In the genomic region with DNA sequence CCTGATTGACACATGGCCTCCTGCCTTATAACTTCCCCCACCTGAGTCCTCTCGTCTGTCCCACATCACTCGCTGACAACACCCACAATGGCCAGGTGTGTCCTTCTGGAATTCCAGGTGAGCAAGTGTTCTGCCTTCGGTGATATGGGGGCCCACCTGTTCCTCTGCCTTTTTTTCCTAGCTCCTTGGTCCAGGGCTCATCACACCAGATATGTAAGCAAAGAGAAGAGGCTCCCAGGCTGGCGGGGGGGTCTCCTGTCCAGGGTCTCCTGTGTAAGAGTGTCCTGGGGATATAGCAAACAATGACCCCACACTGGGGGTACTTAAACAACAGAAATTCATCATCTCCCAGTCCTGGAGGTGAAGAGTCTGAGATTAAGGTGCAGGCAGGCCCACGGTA, we compare ENCODE assay signal across 26 cellular contexts. TPM values are rescaled to one million over a fixed set of nuclear protein-coding genes. Genes with fewer than 3 reads are reported as not detected.
DNase-seq lines count a peak whose midpoint lies in the region; ATAC-seq and TF ChIP-seq lines count a peak whose summit lies in the region.
"Had no signal": no experiment of that assay in that cellular context is flagged by ENCODE, and none has a peak within 500 bp of the region (broad histone marks: within the 10 kb centered on the region; RNA-seq: fewer than 3 reads in every experiment).

No MANE protein-coding gene starts in this region.

- H3K27me3 Mint-ChIP-seq in natural killer cell (ENCODE audit: low read depth in 2 of 2), result no peaks in the 10 kb centered on the region
- H3K27me3 Mint-ChIP-seq in natural killer cell treated with Interleukin-12 subunit alpha and Interleukin-12 subunit beta and Interleukin-15 and Interleukin-18, amount 100 ng/mL, for 72 hours, result no peaks in the 10 kb centered on the region
- no peaks in the 10 kb centered on the region for H3K27me3 Mint-ChIP-seq in T-cell
- H3K27me3 Mint-ChIP-seq in immature natural killer cell (ENCODE audit: low read depth in 3 of 3), result peaks cover 0 to 12% (median 10%) of the 10 kb centered on the region in 3 donors
- H3K27me3 Mint-ChIP-seq: activated CD8-positive, alpha-beta memory T cell treated with anti-CD3 and anti-CD28 coated beads, Interleukin-2, amount 10 ng/mL, durations not matched to agents 7 days and 5 days; stimulated activated memory B cell treated with anti-CD40 and anti-IgM and Interleukin-4, amounts not matched to agents 10 μg/mL and 1 μg/mL and 100 μg/mL, for 72 hours had no signal

- ATAC-seq in natural killer cell (no peak), T-cell (replicated peaks in 1 of 4) (no peak)
- no peak for ATAC-seq in natural killer cell treated with Interleukin-12 subunit alpha and Interleukin-12 subunit beta and Interleukin-15 and Interleukin-18, amount 100 ng/mL, for 72 hours
- ATAC-seq: activated CD8-positive, alpha-beta memory T cell treated with anti-CD3 and anti-CD28 coated beads, Interleukin-2, amount 10 ng/mL, durations not matched to agents 7 days and 5 days; gastrocnemius medialis; pancreas; SK-N-SH treated with all-trans-retinoic acid at 6 μM for 48 hours; stimulated activated memory B cell treated with anti-CD40 and anti-IgM and Interleukin-4, amounts not matched to agents 10 μg/mL and 1 μg/mL and 100 μg/mL, for 72 hours had no signal

- H3K27ac Mint-ChIP-seq in natural killer cell, result peak overlapping the region; percentile 13 to 55
- peak overlapping the region in 1 of 2 donors; percentile 34 for H3K27ac Mint-ChIP-seq in natural killer cell treated with Interleukin-12 subunit alpha and Interleukin-12 subunit beta and Interleukin-15 and Interleukin-18, amount 100 ng/mL, for 72 hours
- H3K27ac Mint-ChIP-seq in T-cell, result peak overlapping the region; percentile 24 to 34
- H3K27ac Mint-ChIP-seq in immature natural killer cell, result peak overlapping the region in 4 of 6 donors; percentile 66 to 80 (median 68)
- H3K27ac Mint-ChIP-seq: activated CD8-positive, alpha-beta memory T cell treated with anti-CD3 and anti-CD28 coated beads, Interleukin-2, amount 10 ng/mL, durations not matched to agents 7 days and 5 days; stimulated activated memory B cell treated with anti-CD40 and anti-IgM and Interleukin-4, amounts not matched to agents 10 μg/mL and 1 μg/mL and 100 μg/mL, for 72 hours had no signal

- intact Hi-C loops in natural killer cell (cut with micrococcal nuclease), result no loop called here

- H3K36me3 Mint-ChIP-seq in natural killer cell, result peaks cover 18% of the 10 kb centered on the region
- peaks cover 18% of the 10 kb centered on the region for H3K36me3 Mint-ChIP-seq in natural killer cell treated with Interleukin-12 subunit alpha and Interleukin-12 subunit beta and Interleukin-15 and Interleukin-18, amount 100 ng/mL, for 72 hours
- H3K36me3 Mint-ChIP-seq in T-cell, result peaks cover 38% of the 10 kb centered on the region
- H3K36me3 Mint-ChIP-seq in immature natural killer cell, result peaks cover 29 to 41% (median 35%) of the 10 kb centered on the region in 3 donors

- DNase-seq in natural killer cell (no peak), T-cell (no peak), immature natural killer cell (no peak), Kasumi-1 (lab: John Stamatoyannopoulos, UW) (no peak), NCI-H1694 (lab: John Stamatoyannopoulos, UW) (no peak)
- no peak for DNase-seq in natural killer cell treated with Interleukin-12 subunit alpha and Interleukin-12 subunit beta and Interleukin-15 and Interleukin-18, amount 100 ng/mL, for 72 hours (ENCODE audit: low spot score)
- DNase-seq in stimulated activated naive CD4-positive, alpha-beta T cell (lab: John Stamatoyannopoulos, UW), result no peak
- DNase-seq: activated CD8-positive, alpha-beta memory T cell treated with anti-CD3 and anti-CD28 coated beads, Interleukin-2, amount 10 ng/mL, durations not matched to agents 7 days and 5 days; brain microvascular endothelial cell; DMS79; gastrocnemius medialis; GOT3; IMR-90; mesenchymal stem cell; NCI-H1105; NCI-H2029 treated with DMSO at 0.1 percent for 48 hours; NCI-H226; NCI-H774; pancreas; spleen; stimulated activated CD4-positive, alpha-beta T cell treated with anti-CD3 and anti-CD28 coated beads, Interleukin-2, amount 100 ng/mL, for 48 hours; T1000; testis had no signal

- POLR2A ChIA-PET in T-cell (lab: Charles Lee), result no interaction called here

- CTCF ChIA-PET in T-cell (lab: Charles Lee), result no interaction called here

- H3K4me1 Mint-ChIP-seq in natural killer cell (peaks cover 21 to 27% of the 10 kb centered on the region in 2 donors), T-cell (peaks cover 19 to 32% (median 25%) of the 10 kb centered on the region in 3 donors), immature natural killer cell (peaks cover 12 to 29% of the 10 kb centered on the region in 2 donors)
- peaks cover 12 to 20% of the 10 kb centered on the region in 2 donors for H3K4me1 Mint-ChIP-seq in natural killer cell treated with Interleukin-12 subunit alpha and Interleukin-12 subunit beta and Interleukin-15 and Interleukin-18, amount 100 ng/mL, for 72 hours (ENCODE audit: low read depth in 2 of 2)

- TF ChIP-seq CTCF in natural killer cell (IDR thresholded peaks at IDR 0.05), result no peak

- H3K4me3 Mint-ChIP-seq in natural killer cell, result no peak overlapping the region
- H3K4me3 Mint-ChIP-seq in natural killer cell treated with Interleukin-12 subunit alpha and Interleukin-12 subunit beta and Interleukin-15 and Interleukin-18, amount 100 ng/mL, for 72 hours, result no peak overlapping the region
- no peak overlapping the region for H3K4me3 Mint-ChIP-seq in T-cell
- no peak overlapping the region for H3K4me3 Mint-ChIP-seq in immature natural killer cell
- H3K4me3 Mint-ChIP-seq: activated CD8-positive, alpha-beta memory T cell treated with anti-CD3 and anti-CD28 coated beads, Interleukin-2, amount 10 ng/mL, durations not matched to agents 7 days and 5 days; stimulated activated memory B cell treated with anti-CD40 and anti-IgM and Interleukin-4, amounts not matched to agents 10 μg/mL and 1 μg/mL and 100 μg/mL, for 72 hours had no signal

- no peaks in the 10 kb centered on the region for H3K9me3 Mint-ChIP-seq in natural killer cell
- no peaks in the 10 kb centered on the region for H3K9me3 Mint-ChIP-seq in natural killer cell treated with Interleukin-12 subunit alpha and Interleukin-12 subunit beta and Interleukin-15 and Interleukin-18, amount 100 ng/mL, for 72 hours
- peaks cover 0 to 10% (median 2%) of the 10 kb centered on the region in 3 donors for H3K9me3 Mint-ChIP-seq in T-cell
- H3K9me3 Mint-ChIP-seq in immature natural killer cell, result no peaks in the 10 kb centered on the region

RNA-seq across cellular contexts. Expression of gene P2RY8, which starts 25.2 kb away (rescaled TPM):
- total RNA-seq in natural killer cell (100 to 1,000 TPM in 2 of 3 donors, 10 to 100 TPM in 1; 73.7 to 114 (median 107) TPM), T-cell (100 to 1,000 TPM; 114 to 219 (median 182) TPM)
- total RNA-seq in natural killer cell treated with Interleukin-12 subunit alpha and Interleukin-12 subunit beta and Interleukin-15 and Interleukin-18, amount 100 ng/mL, for 72 hours, result 10 to 100 TPM; 19.5 to 59.1 TPM
- polyA plus RNA-seq in immature natural killer cell, result 100 to 1,000 TPM in 2 of 3 donors, 10 to 100 TPM in 1; 96.8 to 232 (median 119) TPM
- total RNA-seq: IMR-90, myocyte had no signal
- polyA plus RNA-seq: IMR-90 had no signal

RNA-seq across cellular contexts. Expression of gene ASMTL, which starts 59.1 kb away (rescaled TPM):
- total RNA-seq in natural killer cell (10 to 100 TPM; 58.5 to 80.3 (median 66.1) TPM), T-cell (10 to 100 TPM; 44.9 to 48.8 (median 45.4) TPM)
- 10 to 100 TPM; 84.8 to 94.2 TPM for total RNA-seq in natural killer cell treated with Interleukin-12 subunit alpha and Interleukin-12 subunit beta and Interleukin-15 and Interleukin-18, amount 100 ng/mL, for 72 hours
- polyA plus RNA-seq in immature natural killer cell, result 10 to 100 TPM; 58.1 to 68.6 (median 67.1) TPM
